1 cellular context compared by ENCODE assay signal in the genomic region with DNA sequence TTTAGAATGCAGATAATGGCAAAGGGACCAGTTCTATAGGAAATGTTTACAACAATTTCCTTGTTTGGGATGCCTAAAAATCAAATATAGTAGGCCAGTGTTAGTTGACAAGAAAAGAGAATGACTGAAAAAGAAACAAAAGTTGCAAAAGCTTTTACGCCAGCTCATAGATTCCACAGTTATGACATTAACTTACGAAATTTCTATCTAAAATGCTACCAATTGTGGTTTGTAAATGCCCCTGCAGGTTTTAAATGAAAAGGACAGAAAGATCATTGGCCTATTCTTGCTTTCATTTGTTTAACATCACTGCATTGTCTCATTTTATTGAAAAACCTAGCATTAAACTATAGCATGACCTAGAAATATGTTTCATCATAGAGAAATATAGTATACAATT.
A peak's percentile ranks its signal among the peaks of the same experiment; 100 is the strongest.
TF ChIP-seq lines count a peak whose summit lies in the region.

No MANE protein-coding gene starts in this region.

TF ChIP-seq in IMR-90, 13 proteins besides CTCF, POLR2A, EP300 and RAD21 (continued from another document):
- TF ChIP-seq MXI1 (IDR thresholded peaks at IDR 0.05; ENCODE audit: borderline replicate concordance, low read depth, low read length) (no peak), MAZ (IDR thresholded peaks at IDR 0.05; ENCODE audit: borderline replicate concordance, low read depth, low read length) (no peak), CEBPB (IDR thresholded peaks at IDR 0.05; ENCODE audit: low read depth, low read length) (peak; percentile 92), FOS (IDR thresholded peaks at IDR 0.05; ENCODE audit: low read depth, low read length) (0 out of 2 replicates have a peak, but pooled peaks have one; percentile 6)
